Comparison of ENCODE assay signal across 4 cellular contexts in the genomic region with DNA sequence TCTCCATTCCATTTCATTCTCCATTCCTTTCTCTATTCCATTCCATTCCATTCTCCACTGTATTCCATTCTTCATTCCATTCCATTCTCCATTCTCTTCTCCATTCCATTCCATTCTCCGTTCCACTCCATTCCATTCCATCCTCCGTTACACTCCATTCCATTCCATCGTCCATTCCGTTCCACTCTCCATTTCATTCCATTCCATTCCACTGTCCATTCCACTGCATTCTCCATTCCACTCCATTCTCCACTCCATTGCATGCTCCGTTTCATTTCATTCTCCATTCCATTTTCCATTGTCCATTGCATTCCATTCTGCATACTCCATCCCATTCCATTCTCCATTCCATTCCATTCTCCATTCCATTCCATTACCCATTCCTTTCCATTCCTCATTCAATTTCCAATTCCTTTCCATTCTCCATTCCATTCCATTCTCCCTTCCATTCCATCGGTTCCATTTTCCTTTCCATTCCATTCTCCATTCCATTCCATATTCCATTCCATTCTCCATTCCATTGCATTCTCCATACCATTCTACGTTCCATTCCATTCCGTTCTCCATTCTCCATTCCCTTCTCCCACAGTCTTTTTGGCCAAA.
TF ChIP-seq lines count a peak whose summit lies in the region.

No MANE protein-coding gene starts in this region.

TF ChIP-seq in HepG2, 621 proteins besides CTCF, POLR2A, EP300 and RAD21 (continues in another document):
- TF ChIP-seq, protein P1, sequence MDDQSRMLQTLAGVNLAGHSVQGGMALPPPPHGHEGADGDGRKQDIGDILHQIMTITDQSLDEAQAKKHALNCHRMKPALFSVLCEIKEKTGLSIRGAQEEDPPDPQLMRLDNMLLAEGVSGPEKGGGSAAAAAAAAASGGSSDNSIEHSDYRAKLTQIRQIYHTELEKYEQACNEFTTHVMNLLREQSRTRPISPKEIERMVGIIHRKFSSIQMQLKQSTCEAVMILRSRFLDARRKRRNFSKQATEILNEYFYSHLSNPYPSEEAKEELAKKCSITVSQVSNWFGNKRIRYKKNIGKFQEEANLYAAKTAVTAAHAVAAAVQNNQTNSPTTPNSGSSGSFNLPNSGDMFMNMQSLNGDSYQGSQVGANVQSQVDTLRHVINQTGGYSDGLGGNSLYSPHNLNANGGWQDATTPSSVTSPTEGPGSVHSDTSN (CRISPR knock-in tag; IDR thresholded peaks at IDR 0.05; ENCODE audit: borderline replicate concordance): no peak
- TF ChIP-seq DR1 (CRISPR knock-in tag; IDR thresholded peaks at IDR 0.05) (no peak), JUNB (CRISPR knock-in tag; IDR thresholded peaks at IDR 0.05; ENCODE audit: borderline replicate concordance) (0 out of 2 replicates have a peak, but pooled peaks have one; percentile 10), DNMT1 (CRISPR knock-in tag; IDR thresholded peaks at IDR 0.05) (no peak), MZF1 (CRISPR knock-in tag; IDR thresholded peaks at IDR 0.05; ENCODE audit: borderline replicate concordance) (no peak), ZSCAN29 (CRISPR knock-in tag; conservative IDR thresholded peaks at IDR 0.05) (no peak), GABPA (IDR thresholded peaks at IDR 0.05; ENCODE audit: low read depth, low read length) (no peak), GABPA (CRISPR knock-in tag; IDR thresholded peaks at IDR 0.05; ENCODE audit: low read depth) (no peak), ZBTB7A (CRISPR knock-in tag; IDR thresholded peaks at IDR 0.05) (no peak), RAD51 (IDR thresholded peaks at IDR 0.05; ENCODE audit: borderline replicate concordance) (0 out of 2 replicates have a peak, but pooled peaks have one; percentile 5), ZNF660 (CRISPR knock-in tag; IDR thresholded peaks at IDR 0.05; ENCODE audit: borderline replicate concordance, low read depth) (no peak), HDAC1 (CRISPR knock-in tag; IDR thresholded peaks at IDR 0.05) (no peak)
- TF ChIP-seq, protein P2, sequence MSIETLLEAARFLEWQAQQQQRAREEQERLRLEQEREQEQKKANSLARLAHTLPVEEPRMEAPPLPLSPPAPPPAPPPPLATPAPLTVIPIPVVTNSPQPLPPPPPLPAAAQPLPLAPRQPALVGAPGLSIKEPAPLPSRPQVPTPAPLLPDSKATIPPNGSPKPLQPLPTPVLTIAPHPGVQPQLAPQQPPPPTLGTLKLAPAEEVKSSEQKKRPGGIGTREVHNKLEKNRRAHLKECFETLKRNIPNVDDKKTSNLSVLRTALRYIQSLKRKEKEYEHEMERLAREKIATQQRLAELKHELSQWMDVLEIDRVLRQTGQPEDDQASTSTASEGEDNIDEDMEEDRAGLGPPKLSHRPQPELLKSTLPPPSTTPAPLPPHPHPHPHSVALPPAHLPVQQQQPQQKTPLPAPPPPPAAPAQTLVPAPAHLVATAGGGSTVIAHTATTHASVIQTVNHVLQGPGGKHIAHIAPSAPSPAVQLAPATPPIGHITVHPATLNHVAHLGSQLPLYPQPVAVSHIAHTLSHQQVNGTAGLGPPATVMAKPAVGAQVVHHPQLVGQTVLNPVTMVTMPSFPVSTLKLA (IDR thresholded peaks at IDR 0.05): no peak

TF ChIP-seq in HEK293, 187 proteins besides CTCF, POLR2A, EP300 and RAD21:
- TF ChIP-seq ZNF16 (tag by site-specific recombination; IDR thresholded peaks at IDR 0.05; ENCODE audit: low read depth): no peak
- TF ChIP-seq, protein P3, sequence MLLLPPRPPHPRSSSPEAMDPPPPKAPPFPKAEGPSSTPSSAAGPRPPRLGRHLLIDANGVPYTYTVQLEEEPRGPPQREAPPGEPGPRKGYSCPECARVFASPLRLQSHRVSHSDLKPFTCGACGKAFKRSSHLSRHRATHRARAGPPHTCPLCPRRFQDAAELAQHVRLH (tag by site-specific recombination; IDR thresholded peaks at IDR 0.05): no peak
- TF ChIP-seq ZNF530 (tag by site-specific recombination; IDR thresholded peaks at IDR 0.05; ENCODE audit: low read depth): peak; percentile 78; the same call in 1 of the 2 replicates
- TF ChIP-seq ZBTB1 (tag by site-specific recombination; IDR thresholded peaks at IDR 0.05): no peak
- TF ChIP-seq, protein P4, sequence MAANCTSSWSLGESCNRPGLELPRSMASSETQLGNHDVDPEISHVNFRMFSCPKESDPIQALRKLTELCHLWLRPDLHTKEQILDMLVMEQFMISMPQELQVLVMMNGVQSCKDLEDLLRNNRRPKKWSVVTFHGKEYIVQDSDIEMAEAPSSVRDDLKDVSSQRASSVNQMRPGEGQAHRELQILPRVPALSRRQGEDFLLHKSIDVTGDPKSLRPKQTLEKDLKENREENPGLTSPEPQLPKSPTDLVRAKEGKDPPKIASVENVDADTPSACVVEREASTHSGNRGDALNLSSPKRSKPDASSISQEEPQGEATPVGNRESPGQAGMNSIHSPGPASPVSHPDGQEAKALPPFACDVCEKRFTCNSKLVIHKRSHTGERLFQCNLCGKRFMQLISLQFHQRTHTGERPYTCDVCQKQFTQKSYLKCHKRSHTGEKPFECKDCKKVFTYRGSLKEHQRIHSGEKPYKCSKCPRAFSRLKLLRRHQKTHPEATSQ (tag by site-specific recombination; IDR thresholded peaks at IDR 0.05): no peak
- peak; percentile 37; the same call in 1 of the 2 replicates for TF ChIP-seq PRDM1 (tag by site-specific recombination; IDR thresholded peaks at IDR 0.05)
- TF ChIP-seq, protein P5, sequence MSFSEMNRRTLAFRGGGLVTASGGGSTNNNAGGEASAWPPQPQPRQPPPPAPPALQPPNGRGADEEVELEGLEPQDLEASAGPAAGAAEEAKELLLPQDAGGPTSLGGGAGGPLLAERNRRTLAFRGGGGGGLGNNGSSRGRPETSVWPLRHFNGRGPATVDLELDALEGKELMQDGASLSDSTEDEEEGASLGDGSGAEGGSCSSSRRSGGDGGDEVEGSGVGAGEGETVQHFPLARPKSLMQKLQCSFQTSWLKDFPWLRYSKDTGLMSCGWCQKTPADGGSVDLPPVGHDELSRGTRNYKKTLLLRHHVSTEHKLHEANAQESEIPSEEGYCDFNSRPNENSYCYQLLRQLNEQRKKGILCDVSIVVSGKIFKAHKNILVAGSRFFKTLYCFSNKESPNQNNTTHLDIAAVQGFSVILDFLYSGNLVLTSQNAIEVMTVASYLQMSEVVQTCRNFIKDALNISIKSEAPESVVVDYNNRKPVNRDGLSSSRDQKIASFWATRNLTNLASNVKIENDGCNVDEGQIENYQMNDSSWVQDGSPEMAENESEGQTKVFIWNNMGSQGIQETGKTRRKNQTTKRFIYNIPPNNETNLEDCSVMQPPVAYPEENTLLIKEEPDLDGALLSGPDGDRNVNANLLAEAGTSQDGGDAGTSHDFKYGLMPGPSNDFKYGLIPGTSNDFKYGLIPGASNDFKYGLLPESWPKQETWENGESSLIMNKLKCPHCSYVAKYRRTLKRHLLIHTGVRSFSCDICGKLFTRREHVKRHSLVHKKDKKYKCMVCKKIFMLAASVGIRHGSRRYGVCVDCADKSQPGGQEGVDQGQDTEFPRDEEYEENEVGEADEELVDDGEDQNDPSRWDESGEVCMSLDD (tag by site-specific recombination; IDR thresholded peaks at IDR 0.05): no peak
- no peak for TF ChIP-seq GLI4 (tag by site-specific recombination; IDR thresholded peaks at IDR 0.05)
- TF ChIP-seq ZNF274 (IDR thresholded peaks at IDR 0.05; ENCODE audit: low read length): no peak
- TF ChIP-seq ZNF274 (tag by site-specific recombination; IDR thresholded peaks at IDR 0.05; ENCODE audit: borderline replicate concordance): 0 out of 2 replicates have a peak, but pooled peaks have one; percentile 16

TF ChIP-seq in IMR-90, 13 proteins besides CTCF, POLR2A, EP300 and RAD21:
- TF ChIP-seq FOS (IDR thresholded peaks at IDR 0.05; ENCODE audit: low read depth, low read length) (no peak), RCOR1 (IDR thresholded peaks at IDR 0.05; ENCODE audit: insufficient replicate concordance, low read length) (no peak), CEBPB (IDR thresholded peaks at IDR 0.05; ENCODE audit: low read depth, low read length) (no peak), RFX5 (IDR thresholded peaks at IDR 0.05; ENCODE audit: low read depth, low read length) (no peak), SMC3 (IDR thresholded peaks at IDR 0.05; ENCODE audit: low read depth, low read length) (no peak), MAFK (IDR thresholded peaks at IDR 0.05; ENCODE audit: low read depth, low read length) (no peak), NFE2L2 (IDR thresholded peaks at IDR 0.05; ENCODE audit: low read depth, low read length) (no peak), MXI1 (IDR thresholded peaks at IDR 0.05; ENCODE audit: borderline replicate concordance, low read depth, low read length) (no peak), MAZ (IDR thresholded peaks at IDR 0.05; ENCODE audit: borderline replicate concordance, low read depth, low read length) (no peak), BHLHE40 (IDR thresholded peaks at IDR 0.05; ENCODE audit: low read depth, low read length) (no peak), CHD1 (IDR thresholded peaks at IDR 0.05; ENCODE audit: low read depth, low read length) (no peak)
- TF ChIP-seq, protein P6, sequence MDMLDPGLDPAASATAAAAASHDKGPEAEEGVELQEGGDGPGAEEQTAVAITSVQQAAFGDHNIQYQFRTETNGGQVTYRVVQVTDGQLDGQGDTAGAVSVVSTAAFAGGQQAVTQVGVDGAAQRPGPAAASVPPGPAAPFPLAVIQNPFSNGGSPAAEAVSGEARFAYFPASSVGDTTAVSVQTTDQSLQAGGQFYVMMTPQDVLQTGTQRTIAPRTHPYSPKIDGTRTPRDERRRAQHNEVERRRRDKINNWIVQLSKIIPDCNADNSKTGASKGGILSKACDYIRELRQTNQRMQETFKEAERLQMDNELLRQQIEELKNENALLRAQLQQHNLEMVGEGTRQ (IDR thresholded peaks at IDR 0.05; ENCODE audit: low read depth, low read length): no peak
- TF ChIP-seq, protein P7, sequence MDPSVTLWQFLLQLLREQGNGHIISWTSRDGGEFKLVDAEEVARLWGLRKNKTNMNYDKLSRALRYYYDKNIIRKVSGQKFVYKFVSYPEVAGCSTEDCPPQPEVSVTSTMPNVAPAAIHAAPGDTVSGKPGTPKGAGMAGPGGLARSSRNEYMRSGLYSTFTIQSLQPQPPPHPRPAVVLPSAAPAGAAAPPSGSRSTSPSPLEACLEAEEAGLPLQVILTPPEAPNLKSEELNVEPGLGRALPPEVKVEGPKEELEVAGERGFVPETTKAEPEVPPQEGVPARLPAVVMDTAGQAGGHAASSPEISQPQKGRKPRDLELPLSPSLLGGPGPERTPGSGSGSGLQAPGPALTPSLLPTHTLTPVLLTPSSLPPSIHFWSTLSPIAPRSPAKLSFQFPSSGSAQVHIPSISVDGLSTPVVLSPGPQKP (IDR thresholded peaks at IDR 0.05; ENCODE audit: borderline replicate concordance, low read depth, low read length): no peak

TF ChIP-seq in H1, 55 proteins besides CTCF, POLR2A, EP300 and RAD21:
- no peak for TF ChIP-seq SP1 (IDR thresholded peaks at IDR 0.05; ENCODE audit: low read depth, low read length)
- no peak for TF ChIP-seq PHF8 (conservative IDR thresholded peaks at IDR 0.05; ENCODE audit: low read depth, low read length)
- TF ChIP-seq CBX5 (IDR thresholded peaks at IDR 0.05; ENCODE audit: low read depth, low read length): no peak
- no peak for TF ChIP-seq MAFK (IDR thresholded peaks at IDR 0.05; ENCODE audit: low read depth, low read length)
- TF ChIP-seq TEAD4 (IDR thresholded peaks at IDR 0.05; ENCODE audit: low read depth, low read length): no peak
- no peak for TF ChIP-seq POU5F1 (IDR thresholded peaks at IDR 0.05; ENCODE audit: low read depth, low read length)
